In genomic region chr16:80610489-80611156, GRCh38 we compare ENCODE assay signal across 12 cellular contexts.
"Had no signal": no experiment of that assay in that cellular context is flagged by ENCODE, and none has a peak within 500 bp of the region (broad histone marks: within the 10 kb centered on the region; RNA-seq: fewer than 3 reads in every experiment).

No MANE protein-coding gene starts in this region.

- H3K9me3 ChIP-seq: esophagus squamous epithelium, stomach had no signal

- DNase-seq: activated CD4-positive, CD25-positive, alpha-beta regulatory T cell; activated effector memory CD4-positive, alpha-beta T cell treated with anti-CD3 and anti-CD28 coated beads, Interleukin-2, amount 50 U/mL, for 16 hours; activated T-cell treated with anti-CD3 and anti-CD28 coated beads, Interleukin-2, amount 50 U/mL, for 1 hour; aorta; dorsolateral prefrontal cortex; esophagus squamous epithelium; heart left ventricle; mammary epithelial cell; stimulated activated CD4-positive, alpha-beta T cell treated with anti-CD3 and anti-CD28 coated beads, Interleukin-4, amount 100 ng/mL, for 1 hour; stimulated activated CD8-positive, alpha-beta memory T cell treated with anti-CD3 and anti-CD28 coated beads, Interleukin-4, amount 100 ng/mL, for 48 hours; stomach; T-helper 17 cell had no signal

- H3K4me1 ChIP-seq: heart left ventricle had no signal

- H3K4me3 ChIP-seq: dorsolateral prefrontal cortex, esophagus squamous epithelium, heart left ventricle, stomach had no signal

- H3K27ac ChIP-seq: dorsolateral prefrontal cortex, esophagus squamous epithelium, heart left ventricle, stomach had no signal

- H3K27me3 ChIP-seq: dorsolateral prefrontal cortex, esophagus squamous epithelium, heart left ventricle, stomach had no signal
